ENCODE assay signal across 17 cellular contexts in the genomic region with DNA sequence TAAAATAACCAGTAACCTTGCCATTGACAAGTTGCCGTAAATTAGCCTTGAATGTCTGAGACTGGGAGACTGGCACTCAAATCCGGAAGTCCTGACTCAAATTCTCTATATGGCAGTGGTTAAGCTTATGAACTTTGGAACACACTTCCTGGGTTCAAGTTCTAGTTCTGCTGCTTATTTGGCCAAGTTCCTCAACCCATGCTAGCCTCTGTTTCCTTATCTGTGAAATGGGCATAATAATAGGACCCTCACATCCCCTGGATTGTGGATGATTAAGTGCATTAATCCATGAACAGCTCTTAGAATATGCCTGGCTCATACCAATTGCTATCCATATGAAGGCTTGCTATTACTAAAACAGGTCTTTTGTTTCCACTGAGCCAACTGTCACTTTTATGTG.
DNase-seq lines count a peak whose midpoint lies in the region; ATAC-seq and TF ChIP-seq lines count a peak whose summit lies in the region.
"Had no signal": no experiment of that assay in that cellular context is flagged by ENCODE, and none has a peak within 500 bp of the region (broad histone marks: within the 10 kb centered on the region; RNA-seq: fewer than 3 reads in every experiment).

No MANE protein-coding gene starts in this region.

- H3K9me3 ChIP-seq in spleen: no peaks in the 10 kb centered on the region

- no peak for DNase-seq in spleen
- DNase-seq in NCI-H2029 (lab: John Stamatoyannopoulos, UW): no peak
- DNase-seq in activated naive CD4-positive, alpha-beta T cell treated with Interleukin-2 at 50 U/mL for 16 hours: no peak
- DNase-seq in head of caudate nucleus: no peak
- DNase-seq: activated CD4-positive, alpha-beta T cell treated with anti-CD3 and anti-CD28 coated beads for 48 hours; activated gamma-delta T cell; DMS53; NCI-H1092 treated with DMSO at 0.1 percent for 48 hours; NCI-H748 treated with DMSO at 0.1 percent for 48 hours; stimulated activated naive CD4-positive, alpha-beta T cell had no signal

- TF ChIP-seq CTCF in spleen (IDR thresholded peaks at IDR 0.05 in 8 of 11, conservative IDR thresholded peaks at IDR 0.05 in 3 of 11): no peak

- H3K36me3 ChIP-seq in spleen: no peaks in the 10 kb centered on the region
- H3K36me3 ChIP-seq: cardiac muscle cell had no signal

- no peaks in the 10 kb centered on the region for H3K27me3 ChIP-seq in spleen (replicated peaks in 1 of 7)
- H3K27me3 ChIP-seq: cardiac muscle cell had no signal

- TF ChIP-seq POLR2A in spleen (IDR thresholded peaks at IDR 0.05): no peak

- H3K4me3 ChIP-seq in spleen: no peak overlapping the region
- H3K4me3 ChIP-seq: cardiac muscle cell, lung had no signal

- H3K4me1 ChIP-seq in spleen: no peaks in the 10 kb centered on the region

- peak; percentile 25 for ATAC-seq in GM18520 (IDR thresholded peaks at IDR 0.05; ENCODE audit: unreplicated experiment)
- peak; percentile 38 for ATAC-seq in GM21381 (IDR thresholded peaks at IDR 0.05; ENCODE audit: unreplicated experiment)
- ATAC-seq in HG02970 (IDR thresholded peaks at IDR 0.05; ENCODE audit: low FRiP score, unreplicated experiment): peak; percentile 29
- ATAC-seq in HG03521 (IDR thresholded peaks at IDR 0.05; ENCODE audit: unreplicated experiment): peak; percentile 15
- ATAC-seq: SK-N-SH treated with all-trans-retinoic acid at 6 μM for 48 hours had no signal

- 91 to 97% (median 94%) methylated on average over 2 of the region's 2 CpGs for WGBS in spleen, 5 donors

- H3K27ac ChIP-seq in spleen: no peak overlapping the region
- H3K27ac ChIP-seq: cardiac muscle cell had no signal

- intact Hi-C loops in spleen (cut with DNase I; ENCODE audit: low total_unique reads): no loop called here
- intact Hi-C loops in head of caudate nucleus (cut with DNase I): no loop called here
